In genomic region chr19:17681505-17682125, GRCh38 we compare ENCODE assay signal across 3 cellular contexts.
TF ChIP-seq lines count a peak whose summit lies in the region.

No MANE protein-coding gene starts in this region.

TF ChIP-seq in SK-N-SH, 30 proteins besides CTCF, POLR2A, EP300 and RAD21 (continued from another document):
- TF ChIP-seq RCOR1 (IDR thresholded peaks at IDR 0.05; ENCODE audit: low read length), result no peak

TF ChIP-seq in SK-N-SH treated with all-trans-retinoic acid at 6 μM for 48 hours, 23 proteins besides CTCF, POLR2A, EP300 and RAD21 (continued from another document):
- no peak for TF ChIP-seq PATZ1 (CRISPR knock-in tag; IDR thresholded peaks at IDR 0.05; ENCODE audit: borderline replicate concordance)
- TF ChIP-seq TSHZ2 (CRISPR knock-in tag; IDR thresholded peaks at IDR 0.05), result no peak
- no peak for TF ChIP-seq ZFP3 (CRISPR knock-in tag; IDR thresholded peaks at IDR 0.05)
- no peak for TF ChIP-seq ESRRG (CRISPR knock-in tag; IDR thresholded peaks at IDR 0.05)
- no peak for TF ChIP-seq ZNF565 (CRISPR knock-in tag; conservative IDR thresholded peaks at IDR 0.05; ENCODE audit: low read depth)
- TF ChIP-seq PPARA (CRISPR knock-in tag; IDR thresholded peaks at IDR 0.05; ENCODE audit: borderline replicate concordance), result no peak
- TF ChIP-seq OSR1 (CRISPR knock-in tag; IDR thresholded peaks at IDR 0.05), result no peak

TF ChIP-seq in WTC11, 78 proteins besides CTCF, POLR2A, EP300 and RAD21 (continued from another document and continues in another):
- TF ChIP-seq ZNF532 (CRISPR knock-in tag; IDR thresholded peaks at IDR 0.05; ENCODE audit: borderline replicate concordance), result no peak
- TF ChIP-seq ZNF281 (CRISPR knock-in tag; IDR thresholded peaks at IDR 0.05), result 0 out of 2 replicates have a peak, but pooled peaks have one; percentile 42
- peak; percentile 87 for TF ChIP-seq SMAD4 (CRISPR knock-in tag; IDR thresholded peaks at IDR 0.05)
- TF ChIP-seq ZNF416 (CRISPR knock-in tag; IDR thresholded peaks at IDR 0.05), result no peak
- peak; percentile 86; the same call in 1 of the 2 replicates for TF ChIP-seq JUN (CRISPR knock-in tag; IDR thresholded peaks at IDR 0.05)
- TF ChIP-seq PREB (CRISPR knock-in tag; IDR thresholded peaks at IDR 0.05; ENCODE audit: borderline replicate concordance), result 0 out of 2 replicates have a peak, but pooled peaks have one; percentile 39
- TF ChIP-seq TEAD1 (CRISPR knock-in tag; IDR thresholded peaks at IDR 0.05), result peak; percentile 71; the same call in 1 of the 2 replicates
- TF ChIP-seq ZNF138 (CRISPR knock-in tag; conservative IDR thresholded peaks at IDR 0.05), result no peak
- TF ChIP-seq AR (CRISPR knock-in tag; IDR thresholded peaks at IDR 0.05), result no peak
- TF ChIP-seq ZNF232 (CRISPR knock-in tag; IDR thresholded peaks at IDR 0.05), result no peak
- TF ChIP-seq NR3C1 (CRISPR knock-in tag; conservative IDR thresholded peaks at IDR 0.05; ENCODE audit: low read depth), result no peak
- TF ChIP-seq SOX15 (CRISPR knock-in tag; IDR thresholded peaks at IDR 0.05), result no peak
- TF ChIP-seq MAX (CRISPR knock-in tag; IDR thresholded peaks at IDR 0.05), result peak; percentile 34; the same call in 1 of the 2 replicates
- TF ChIP-seq USF1 (CRISPR knock-in tag; IDR thresholded peaks at IDR 0.05), result peak; percentile 67; the same call in 1 of the 2 replicates
- TF ChIP-seq ATF1 (CRISPR knock-in tag; IDR thresholded peaks at IDR 0.05), result no peak
- no peak for TF ChIP-seq FOXP1 (CRISPR knock-in tag; IDR thresholded peaks at IDR 0.05; ENCODE audit: borderline replicate concordance)
- TF ChIP-seq ATF2 (CRISPR knock-in tag; IDR thresholded peaks at IDR 0.05; ENCODE audit: borderline replicate concordance, low read depth), result no peak
- TF ChIP-seq PRDM15 (CRISPR knock-in tag; IDR thresholded peaks at IDR 0.05), result no peak
- 0 out of 2 replicates have a peak, but pooled peaks have one; percentile 31 for TF ChIP-seq CREM (CRISPR knock-in tag; IDR thresholded peaks at IDR 0.05)
- TF ChIP-seq GABPB1 (CRISPR knock-in tag; IDR thresholded peaks at IDR 0.05), result no peak
- no peak for TF ChIP-seq ZNF317 (CRISPR knock-in tag; IDR thresholded peaks at IDR 0.05; ENCODE audit: borderline replicate concordance, low read depth)
- TF ChIP-seq ZNF671 (CRISPR knock-in tag; IDR thresholded peaks at IDR 0.05), result no peak
- TF ChIP-seq ZNF512 (CRISPR knock-in tag; IDR thresholded peaks at IDR 0.05; ENCODE audit: borderline replicate concordance), result no peak
- no peak for TF ChIP-seq ATF6 (CRISPR knock-in tag; IDR thresholded peaks at IDR 0.05)
- no peak for TF ChIP-seq ZNF423 (CRISPR knock-in tag; IDR thresholded peaks at IDR 0.05)
- TF ChIP-seq TEAD4 (CRISPR knock-in tag; IDR thresholded peaks at IDR 0.05), result 0 out of 2 replicates have a peak, but pooled peaks have one; percentile 36
